ENCODE assay signal across 8 cellular contexts in genomic region chr19:58575183-58576041, GRCh38. TPM values are rescaled to one million over a fixed set of nuclear protein-coding genes. Genes with fewer than 3 reads are reported as not detected.
DNase-seq lines count a peak whose midpoint lies in the region; ATAC-seq, FAIRE-seq and TF ChIP-seq lines count a peak whose summit lies in the region.

No MANE protein-coding gene starts in this region.

- intact Hi-C loops in aorta (cut with DNase I), result no loop called here

- H2AFZ ChIP-seq in parathyroid adenoma, result peak overlapping the region; percentile 79

- H3K36me3 ChIP-seq in MG63 (peaks cover 24% of the 10 kb centered on the region), parathyroid adenoma (ENCODE audit: control insufficient read depth, insufficient read depth, low read length) (no peaks in the 10 kb centered on the region), aorta (ENCODE audit: control insufficient read depth in 1 of 2, insufficient read depth in 2 of 2, low read length in 1 of 2) (no peaks in the 10 kb centered on the region)

- DNase-seq in G401 (ENCODE audit: low spot score), result peak; percentile 94
- peak; percentile 90 for DNase-seq in H54 (ENCODE audit: insufficient read length, low spot score)
- DNase-seq in MG63, result peak; percentile 94
- peak; percentile 71 for DNase-seq in activated T-helper 9 cell treated with anti-CD3 and anti-CD28 coated beads, Interleukin-2, amount 50 U/mL, for 16 hours (ENCODE audit: low read depth)
- peak; percentile 82 for DNase-seq in germinal center (ENCODE audit: low spot score)
- peak; percentile 94 to 96 for DNase-seq in aorta
- no peak for DNase-seq in COR-L47 (lab: John Stamatoyannopoulos, UW)

- H3K4me2 ChIP-seq in parathyroid adenoma (ENCODE audit: low read length), result peak overlapping the region; percentile 90

- H3K9ac ChIP-seq in parathyroid adenoma, result peak overlapping the region; percentile 13

- peak overlapping the region; percentile 99 for H3K27ac ChIP-seq in parathyroid adenoma
- peak overlapping the region in 1 of 2 donors; percentile 70 for H3K27ac ChIP-seq in aorta (ENCODE audit: low read depth in 1 of 2, low read length in 2 of 2)

- H3K27me3 ChIP-seq in MG63, result no peaks in the 10 kb centered on the region
- H3K27me3 ChIP-seq in parathyroid adenoma (ENCODE audit: control insufficient read depth, insufficient read depth, low read length), result no peaks in the 10 kb centered on the region
- no peaks in the 10 kb centered on the region for H3K27me3 ChIP-seq in aorta (ENCODE audit: control insufficient read depth in 1 of 2, insufficient read depth in 2 of 2, low read length in 1 of 2)

- 0% methylated on average over 63 to 66 of the region's 66 CpGs for WGBS in aorta, 2 donors

- H3K9me3 ChIP-seq in MG63, result no peaks in the 10 kb centered on the region
- no peaks in the 10 kb centered on the region for H3K9me3 ChIP-seq in parathyroid adenoma (ENCODE audit: control insufficient read depth, low read length)
- H3K9me3 ChIP-seq in aorta (ENCODE audit: control insufficient read depth, low read length), result no peaks in the 10 kb centered on the region

- H3K4me3 ChIP-seq in MG63 (peak overlapping the region; percentile 85), parathyroid adenoma (ENCODE audit: low read depth, low read length) (peak overlapping the region; percentile 91), aorta (ENCODE audit: low read length in 2 of 2) (peak overlapping the region; percentile 4 to 50)

- H3K4me1 ChIP-seq in parathyroid adenoma (peaks cover 8% of the 10 kb centered on the region), aorta (ENCODE audit: control insufficient read depth in 1 of 2, insufficient read depth in 2 of 2, low read length in 2 of 2) (no peaks in the 10 kb centered on the region)

- H3K79me2 ChIP-seq in parathyroid adenoma, result peaks cover 11% of the 10 kb centered on the region

- in situ Hi-C loops in G401 (cut with HindIII; ENCODE audit: low sequenced_read_pairs), result no loop called here

- peak; percentile 85 for ATAC-seq in aorta (ENCODE audit: low FRiP score)

- TF ChIP-seq CTCF in parathyroid adenoma (IDR thresholded peaks at IDR 0.05), result peak; percentile 18

- no peak for FAIRE-seq in H54 (lab: Jason Lieb, UNC)

- TF ChIP-seq POLR2A in H54 (IDR thresholded peaks at IDR 0.05; ENCODE audit: low read depth, low read length), result peak; percentile 85

RNA-seq across cellular contexts. Expression of gene MZF1, which starts 2.3 kb away (rescaled TPM):
- total RNA-seq in G401 (2014; rRNA removed; shearing (Covaris generic)), result 9.4 and 10.7 TPM in 2 replicates
- 9.4 and 23.8 TPM in 2 replicates for total RNA-seq in MG63 (2014; rRNA removed; shearing (Covaris generic); ENCODE audit: low replicate concordance)
- 10 to 100 TPM; 17.7 to 31.9 TPM for total RNA-seq in aorta
- 10 to 100 TPM in 1 of 2 donors, 1 to 10 TPM in 1; 6.3 to 81.5 TPM for polyA plus RNA-seq in aorta

RNA-seq across cellular contexts. Expression of gene UBE2M, which starts 17.0 kb away (rescaled TPM):
- total RNA-seq in G401 (2014; rRNA removed; shearing (Covaris generic)), result 187 and 192 TPM in 2 replicates
- total RNA-seq in MG63 (2014; rRNA removed; shearing (Covaris generic); ENCODE audit: low replicate concordance), result 132 and 239 TPM in 2 replicates
- total RNA-seq in aorta, result 10 to 100 TPM; 47.5 to 57.7 TPM
- polyA plus RNA-seq in aorta, result 10 to 100 TPM; 47.1 to 51.2 TPM

RNA-seq across cellular contexts. Expression of gene CHMP2A, which starts 20.5 kb away (rescaled TPM):
- 71.9 and 97.7 TPM in 2 replicates for total RNA-seq in G401 (2014; rRNA removed; shearing (Covaris generic))
- 50.3 and 58.8 TPM in 2 replicates for total RNA-seq in MG63 (2014; rRNA removed; shearing (Covaris generic); ENCODE audit: low replicate concordance)
- 10 to 100 TPM; 94.9 to 99.8 TPM for total RNA-seq in aorta
- polyA plus RNA-seq in aorta, result 100 to 1,000 TPM; 186 to 208 TPM

RNA-seq across cellular contexts. Expression of gene TRIM28, which starts 31.5 kb away (rescaled TPM):
- total RNA-seq in G401 (2014; rRNA removed; shearing (Covaris generic)), result 579 and 1,015 TPM in 2 replicates
- 352 and 641 TPM in 2 replicates for total RNA-seq in MG63 (2014; rRNA removed; shearing (Covaris generic); ENCODE audit: low replicate concordance)
- total RNA-seq in aorta, result 100 to 1,000 TPM; 167 to 179 TPM
- polyA plus RNA-seq in aorta, result 100 to 1,000 TPM in 1 of 2 donors, 10 to 100 TPM in 1; 76.5 to 210 TPM

RNA-seq across cellular contexts. Expression of gene ZBTB45, which starts 55.8 kb away (rescaled TPM):
- 6.1 and 6.6 TPM in 2 replicates for total RNA-seq in G401 (2014; rRNA removed; shearing (Covaris generic))
- 8.3 and 24.7 TPM in 2 replicates for total RNA-seq in MG63 (2014; rRNA removed; shearing (Covaris generic); ENCODE audit: low replicate concordance)
- 10 to 100 TPM; 12.2 to 15.6 TPM for total RNA-seq in aorta
- polyA plus RNA-seq in aorta, result 1 to 10 TPM; 3.0 to 8.1 TPM

Comparison
In these comparisons a context has a peak if more than half of its experiments do, and no peak if none do; other contexts are left out.
1. H3K4me3 ChIP-seq: peak in every context shown above with its lines; median percentile 91 in parathyroid adenoma; 85 in MG63; 27 in aorta.